ENCODE assay signal across 8 cellular contexts in the genomic region with DNA sequence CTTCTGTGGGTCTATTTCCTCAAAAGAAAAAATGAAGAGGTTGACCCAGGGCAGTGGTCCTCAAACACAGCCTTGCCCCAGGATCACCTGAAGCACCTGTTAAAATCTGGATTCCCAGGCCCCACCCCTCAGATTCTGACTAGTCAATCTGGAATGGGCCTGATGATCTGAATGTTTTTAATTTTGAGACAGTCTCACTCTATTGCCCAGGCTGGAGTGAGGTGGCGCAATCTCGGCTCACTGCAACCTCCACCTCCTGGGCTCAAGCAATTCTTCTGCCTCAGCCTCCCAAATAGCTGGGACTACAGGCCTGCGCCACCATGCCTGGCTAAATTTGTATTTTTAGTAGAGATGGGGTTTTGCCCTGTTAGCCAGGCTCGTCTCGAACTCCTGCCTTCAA. TPM values are rescaled to one million over a fixed set of nuclear protein-coding genes. Genes with fewer than 3 reads are reported as not detected.
DNase-seq lines count a peak whose midpoint lies in the region; ATAC-seq and TF ChIP-seq lines count a peak whose summit lies in the region.
"Not testable (repeated sequence)": the region's sequence is repeated elsewhere in the genome, so short reads cannot be mapped to it uniquely, and the experiment has no call there.

No MANE protein-coding gene starts in this region.

- intact Hi-C loops in left ventricle myocardium inferior (cut with micrococcal nuclease), result not testable (repeated sequence)

- peaks cover 34% of the 10 kb centered on the region for H3F3A ChIP-seq in smooth muscle cell (ENCODE audit: low read depth)

- H3K27ac ChIP-seq in RWPE2 (ENCODE audit: poor library complexity, severe bottlenecking), result peak overlapping the region; percentile 95
- H3K27ac ChIP-seq in left ventricle myocardium inferior (replicated peaks), result peak overlapping the region; percentile 99
- H3K27ac ChIP-seq in smooth muscle cell (ENCODE audit: low read depth), result peak overlapping the region; percentile 3
- H3K27ac ChIP-seq in urinary bladder (ENCODE audit: low read depth), result peak overlapping the region; percentile 11

- H3K27me3 ChIP-seq in RWPE2 (ENCODE audit: insufficient read depth, poor library complexity, severe bottlenecking); left ventricle myocardium inferior (ENCODE audit: low read depth); smooth muscle cell (ENCODE audit: low read depth): not testable (repeated sequence)

- not testable (repeated sequence) for H3K4me3 ChIP-seq in RWPE2 (ENCODE audit: severe bottlenecking); smooth muscle cell; urinary bladder (ENCODE audit: low read depth, low read length)
- H3K4me3 ChIP-seq in left ventricle myocardium inferior, result peak overlapping the region; percentile 88

- 99% methylated on average over 5 of the region's 5 CpGs for WGBS in smooth muscle cell (ENCODE audit: low lambda C conversion rate)
- WGBS in urinary bladder, result 89% methylated on average over 5 of the region's 5 CpGs

- H3K4me1 Mint-ChIP-seq in HFFc6 (ENCODE audit: low read depth), result peaks cover 78% of the 10 kb centered on the region
- peaks cover 23% of the 10 kb centered on the region for H3K4me1 Mint-ChIP-seq in activated T-helper 17 cell treated with anti-CD3 and anti-CD28 coated beads, Interleukin-2, amount 50 U/mL, for 72 hours
- H3K4me1 Mint-ChIP-seq in chondrocyte (ENCODE audit: low read depth), result peaks cover 83% of the 10 kb centered on the region
- H3K4me1 Mint-ChIP-seq in naive thymus-derived CD8-positive, alpha-beta T cell, result peaks cover 50 to 90% (median 82%) of the 10 kb centered on the region in 4 donors

- peaks cover 59% of the 10 kb centered on the region for H4K20me1 ChIP-seq in smooth muscle cell (ENCODE audit: low read depth)

- H3K4me2 ChIP-seq in smooth muscle cell, result not testable (repeated sequence)

- H3K4me3 Mint-ChIP-seq in HFFc6, result 0 out of 2 replicates have a peak overlapping the region, but pooled peaks have one; percentile 41
- peak overlapping the region; percentile 97 for H3K4me3 Mint-ChIP-seq in activated T-helper 17 cell treated with anti-CD3 and anti-CD28 coated beads, Interleukin-2, amount 50 U/mL, for 72 hours
- H3K4me3 Mint-ChIP-seq in chondrocyte (ENCODE audit: unreplicated experiment), result not testable (repeated sequence)
- H3K4me3 Mint-ChIP-seq in naive thymus-derived CD8-positive, alpha-beta T cell, result peak overlapping the region; percentile 41 to 99 (median 88)

- H3K79me2 ChIP-seq in smooth muscle cell (ENCODE audit: low read depth), result peaks cover 76% of the 10 kb centered on the region

- DNase-seq in HFFc6; RWPE2 (ENCODE audit: low spot score); chondrocyte (ENCODE audit: low spot score); left ventricle myocardium inferior; naive thymus-derived CD8-positive, alpha-beta T cell; smooth muscle cell (lab: John Stamatoyannopoulos, UW; ENCODE audit: unreplicated experiment): not testable (repeated sequence)

- peaks cover 32% of the 10 kb centered on the region for H3K36me3 ChIP-seq in RWPE2 (ENCODE audit: low read depth)
- H3K36me3 ChIP-seq in left ventricle myocardium inferior; smooth muscle cell (ENCODE audit: low read depth); urinary bladder (ENCODE audit: insufficient read depth): not testable (repeated sequence)

- H3K4me1 ChIP-seq in RWPE2 (ENCODE audit: insufficient read depth, poor library complexity, severe bottlenecking), result peaks cover 26% of the 10 kb centered on the region
- H3K4me1 ChIP-seq in left ventricle myocardium inferior, result peaks cover 92% of the 10 kb centered on the region
- H3K4me1 ChIP-seq in smooth muscle cell (ENCODE audit: low read depth), result peaks cover 59% of the 10 kb centered on the region
- H3K4me1 ChIP-seq in urinary bladder (ENCODE audit: insufficient read depth), result not testable (repeated sequence)

- H3K9me3 Mint-ChIP-seq in HFFc6; activated T-helper 17 cell treated with anti-CD3 and anti-CD28 coated beads, Interleukin-2, amount 50 U/mL, for 72 hours; chondrocyte (ENCODE audit: low read depth); naive thymus-derived CD8-positive, alpha-beta T cell: not testable (repeated sequence)

- H3K9ac ChIP-seq in smooth muscle cell (ENCODE audit: low read depth), result not testable (repeated sequence)

- ATAC-seq in RWPE2 (ENCODE audit: low read depth); activated T-helper 17 cell treated with anti-CD3 and anti-CD28 coated beads, Interleukin-2, amount 50 U/mL, for 72 hours (replicated peaks); naive thymus-derived CD8-positive, alpha-beta T cell: not testable (repeated sequence)

- H2AFZ ChIP-seq in smooth muscle cell (ENCODE audit: low read depth), result not testable (repeated sequence)

- H3K36me3 Mint-ChIP-seq in HFFc6 (ENCODE audit: low read depth), result peaks cover 30% of the 10 kb centered on the region
- H3K36me3 Mint-ChIP-seq in activated T-helper 17 cell treated with anti-CD3 and anti-CD28 coated beads, Interleukin-2, amount 50 U/mL, for 72 hours (ENCODE audit: low read depth), result peaks cover 93% of the 10 kb centered on the region
- H3K36me3 Mint-ChIP-seq in chondrocyte (ENCODE audit: low read depth); naive thymus-derived CD8-positive, alpha-beta T cell: not testable (repeated sequence)

- H3K27me3 Mint-ChIP-seq in HFFc6 (ENCODE audit: insufficient read depth); activated T-helper 17 cell treated with anti-CD3 and anti-CD28 coated beads, Interleukin-2, amount 50 U/mL, for 72 hours; chondrocyte (ENCODE audit: low read depth); naive thymus-derived CD8-positive, alpha-beta T cell: not testable (repeated sequence)

- not testable (repeated sequence) for TF ChIP-seq CTCF in HFFc6 (IDR thresholded peaks at IDR 0.05); RWPE2 (IDR thresholded peaks at IDR 0.05; ENCODE audit: poor library complexity, severe bottlenecking); chondrocyte (IDR thresholded peaks at IDR 0.05); left ventricle myocardium inferior (IDR thresholded peaks at IDR 0.05; ENCODE audit: borderline replicate concordance); smooth muscle cell (IDR thresholded peaks at IDR 0.05; ENCODE audit: borderline replicate concordance, insufficient read depth, poor library complexity, severe bottlenecking)

- POLR2A ChIA-PET in naive thymus-derived CD8-positive, alpha-beta T cell (lab: Charles Lee), result interaction anchor here (0.7 to 22.6 kb wide), 3 partner anchors 16 to 389 kb away, joined by 3 to 514 read pairs (median 18); no protein-coding TSS in a partner anchor

- H3K27ac Mint-ChIP-seq in HFFc6, result peak overlapping the region; percentile 90
- peak overlapping the region; percentile 97 for H3K27ac Mint-ChIP-seq in activated T-helper 17 cell treated with anti-CD3 and anti-CD28 coated beads, Interleukin-2, amount 50 U/mL, for 72 hours
- H3K27ac Mint-ChIP-seq in chondrocyte (ENCODE audit: unreplicated experiment), result peak overlapping the region; percentile 66
- peak overlapping the region; percentile 85 to 99 (median 96) for H3K27ac Mint-ChIP-seq in naive thymus-derived CD8-positive, alpha-beta T cell

- H3K9me3 ChIP-seq in RWPE2 (ENCODE audit: severe bottlenecking); left ventricle myocardium inferior (replicated peaks); smooth muscle cell (replicated peaks; ENCODE audit: low read depth): not testable (repeated sequence)

RNA-seq across cellular contexts. Expression of gene HDAC7, which starts 4.3 kb away (rescaled TPM):
- 100 to 1,000 TPM; 104 to 120 (median 108) TPM for total RNA-seq in HFFc6 (2021; fragmentation: NEBNext Ultra II Directional; extraction: Animal tissue kit (Norgen Biotek cat#: 25700))
- total RNA-seq in activated T-helper 17 cell treated with anti-CD3 and anti-CD28 coated beads, Interleukin-2, amount 50 U/mL, for 72 hours, result 100 to 1,000 TPM; 163 to 471 TPM
- total RNA-seq in chondrocyte (79.1 to 93.2 TPM (median 89.6 TPM) in 3 replicates), left ventricle myocardium inferior (47.1 TPM), smooth muscle cell (19.3 and 24.1 TPM in 2 replicates), urinary bladder (26.8 TPM)
- total RNA-seq in naive thymus-derived CD8-positive, alpha-beta T cell, result 100 to 1,000 TPM; 160 to 165 TPM
- 10 to 100 TPM; 10.2 to 30.5 (median 14.3) TPM for polyA plus RNA-seq in naive thymus-derived CD8-positive, alpha-beta T cell
- polyA plus RNA-seq in smooth muscle cell (32.4 and 47.0 TPM in 2 replicates), urinary bladder (92.4 TPM)

RNA-seq across cellular contexts. Expression of gene SLC48A1, which starts 42.4 kb away (rescaled TPM):
- total RNA-seq in HFFc6 (2021; fragmentation: NEBNext Ultra II Directional; extraction: Animal tissue kit (Norgen Biotek cat#: 25700)), result 10 to 100 TPM; 18.8 to 24.5 (median 21.0) TPM
- 1 to 10 TPM; 6.7 to 8.2 TPM for total RNA-seq in activated T-helper 17 cell treated with anti-CD3 and anti-CD28 coated beads, Interleukin-2, amount 50 U/mL, for 72 hours
- total RNA-seq in chondrocyte, result 11.4 to 18.4 TPM (median 11.5 TPM) in 3 replicates
- 25.3 TPM for total RNA-seq in left ventricle myocardium inferior
- 10 to 100 TPM; 11.5 to 12.8 TPM for total RNA-seq in naive thymus-derived CD8-positive, alpha-beta T cell
- polyA plus RNA-seq in naive thymus-derived CD8-positive, alpha-beta T cell, result 10 to 100 TPM in 1 of 3 donors, 1 to 10 TPM in 2; 9.4 to 11.6 (median 9.7) TPM
- total RNA-seq in smooth muscle cell, result 2.4 and 11.4 TPM in 2 replicates
- 6.2 and 8.6 TPM in 2 replicates for polyA plus RNA-seq in smooth muscle cell
- total RNA-seq in urinary bladder, result 8.6 TPM
- polyA plus RNA-seq in urinary bladder, result 31.1 TPM

RNA-seq across cellular contexts. Expression of gene RAPGEF3, which starts 56.8 kb away (rescaled TPM):
- 1 to 10 TPM; 2.0 to 4.1 (median 3.1) TPM for total RNA-seq in HFFc6 (2021; fragmentation: NEBNext Ultra II Directional; extraction: Animal tissue kit (Norgen Biotek cat#: 25700))
- total RNA-seq in activated T-helper 17 cell treated with anti-CD3 and anti-CD28 coated beads, Interleukin-2, amount 50 U/mL, for 72 hours, result 1 to 10 TPM; 1.4 to 8.4 TPM
- total RNA-seq in chondrocyte, result 1.3 to 1.8 TPM (median 1.3 TPM) in 3 replicates
- total RNA-seq in left ventricle myocardium inferior, result 34.8 TPM
- total RNA-seq in naive thymus-derived CD8-positive, alpha-beta T cell, result under 1 TPM; 0.63 to 0.65 TPM
- polyA plus RNA-seq in naive thymus-derived CD8-positive, alpha-beta T cell, result under 1 TPM; 0.08 to 0.27 (median 0.12) TPM
- total RNA-seq in smooth muscle cell, result 4.0 and 5.6 TPM in 2 replicates
- polyA plus RNA-seq in smooth muscle cell, result 1.9 and 3.6 TPM in 2 replicates
- total RNA-seq in urinary bladder, result 17.2 TPM
- 38.7 TPM for polyA plus RNA-seq in urinary bladder

Comparison
In these comparisons a context has a peak if more than half of its experiments do, and no peak if none do; other contexts are left out.
1. H3K27ac ChIP-seq: peak in every context shown above with its lines; median percentile 99 in left ventricle myocardium inferior; 95 in RWPE2; 11 in urinary bladder; 3 in smooth muscle cell.